8 cellular contexts compared by ENCODE assay signal in genomic region chr7:75485355-75485978, GRCh38. TPM values are rescaled to one million over a fixed set of nuclear protein-coding genes. Genes with fewer than 3 reads are reported as not detected.
DNase-seq lines count a peak whose midpoint lies in the region; ATAC-seq and TF ChIP-seq lines count a peak whose summit lies in the region.
"Not testable (repeated sequence)": the region's sequence is repeated elsewhere in the genome, so short reads cannot be mapped to it uniquely, and the experiment has no call there.

No MANE protein-coding gene starts in this region.

- not testable (repeated sequence) for H3K36me3 ChIP-seq in CD4-positive, CD25-positive, alpha-beta regulatory T cell (ENCODE audit: control insufficient read depth, insufficient read depth, low read length); hepatocyte (replicated peaks; ENCODE audit: insufficient read depth, low read depth)

- H3K4me3 Mint-ChIP-seq in CD4-positive, CD25-positive, alpha-beta regulatory T cell: peak overlapping the region; percentile 90 to 93 (median 92)
- peak overlapping the region; percentile 95 for H3K4me3 Mint-ChIP-seq in activated T-cell treated with anti-CD3 and anti-CD28 coated beads, Interleukin-2, amount 50 U/mL, for 24 hours
- peak overlapping the region; percentile 93 for H3K4me3 Mint-ChIP-seq in natural killer cell treated with Interleukin-12 subunit alpha and Interleukin-12 subunit beta and Interleukin-15 and Interleukin-18, amount 100 ng/mL, for 72 hours
- H3K4me3 Mint-ChIP-seq in stimulated activated naive CD8-positive, alpha-beta T cell treated with anti-CD3 and anti-CD28 coated beads, Interleukin-15, Interleukin-2, amounts not matched to agents 100 ng/mL and 50 ng/mL, for 24 hours: peak overlapping the region; percentile 95

- not testable (repeated sequence) for H3K27me3 Mint-ChIP-seq in CD4-positive, CD25-positive, alpha-beta regulatory T cell; activated T-cell treated with anti-CD3 and anti-CD28 coated beads, Interleukin-2, amount 50 U/mL, for 24 hours; natural killer cell treated with Interleukin-12 subunit alpha and Interleukin-12 subunit beta and Interleukin-15 and Interleukin-18, amount 100 ng/mL, for 72 hours; stimulated activated naive CD8-positive, alpha-beta T cell treated with anti-CD3 and anti-CD28 coated beads, Interleukin-15, Interleukin-2, amounts not matched to agents 100 ng/mL and 50 ng/mL, for 24 hours

- peak overlapping the region; percentile 78 to 87 (median 84) for H3K27ac Mint-ChIP-seq in CD4-positive, CD25-positive, alpha-beta regulatory T cell
- H3K27ac Mint-ChIP-seq in activated T-cell treated with anti-CD3 and anti-CD28 coated beads, Interleukin-2, amount 50 U/mL, for 24 hours: peak overlapping the region; percentile 93
- peak overlapping the region; percentile 66 to 87 for H3K27ac Mint-ChIP-seq in natural killer cell treated with Interleukin-12 subunit alpha and Interleukin-12 subunit beta and Interleukin-15 and Interleukin-18, amount 100 ng/mL, for 72 hours
- H3K27ac Mint-ChIP-seq in stimulated activated naive CD8-positive, alpha-beta T cell treated with anti-CD3 and anti-CD28 coated beads, Interleukin-15, Interleukin-2, amounts not matched to agents 100 ng/mL and 50 ng/mL, for 24 hours: peak overlapping the region; percentile 89

- not testable (repeated sequence) for H3K36me3 Mint-ChIP-seq in CD4-positive, CD25-positive, alpha-beta regulatory T cell; natural killer cell treated with Interleukin-12 subunit alpha and Interleukin-12 subunit beta and Interleukin-15 and Interleukin-18, amount 100 ng/mL, for 72 hours
- peaks cover 29% of the 10 kb centered on the region for H3K36me3 Mint-ChIP-seq in activated T-cell treated with anti-CD3 and anti-CD28 coated beads, Interleukin-2, amount 50 U/mL, for 24 hours (ENCODE audit: low read depth)
- peaks cover 11% of the 10 kb centered on the region for H3K36me3 Mint-ChIP-seq in stimulated activated naive CD8-positive, alpha-beta T cell treated with anti-CD3 and anti-CD28 coated beads, Interleukin-15, Interleukin-2, amounts not matched to agents 100 ng/mL and 50 ng/mL, for 24 hours (ENCODE audit: low read depth)

- H2AFZ ChIP-seq in hepatocyte: not testable (repeated sequence)

- WGBS in hepatocyte (ENCODE audit: low lambda C conversion rate, missing lambda C conversion rate): 1% methylated on average over 30 of the region's 32 CpGs

- not testable (repeated sequence) for H3K27me3 ChIP-seq in CD4-positive, CD25-positive, alpha-beta regulatory T cell (ENCODE audit: control insufficient read depth, insufficient read depth, low read length); hepatocyte

- DNase-seq in CD4-positive, CD25-positive, alpha-beta regulatory T cell: peak in 2 of 3 donors; percentile 2 to 16
- peak; percentile 13 for DNase-seq in OCI-M1 (lab: John Stamatoyannopoulos, UW)
- peak; percentile 61 for DNase-seq in activated T-cell treated with anti-CD3 and anti-CD28 coated beads, Interleukin-2, amount 50 U/mL, for 24 hours
- peak; percentile 17 for DNase-seq in dermis blood vessel endothelial cell
- DNase-seq in hepatocyte (ENCODE audit: low spot score): peak; percentile 7
- not testable (repeated sequence) for DNase-seq in natural killer cell treated with Interleukin-12 subunit alpha and Interleukin-12 subunit beta and Interleukin-15 and Interleukin-18, amount 100 ng/mL, for 72 hours (ENCODE audit: low spot score)

- H3K9me2 ChIP-seq in hepatocyte (replicated peaks; ENCODE audit: insufficient read depth): not testable (repeated sequence)

- not testable (repeated sequence) for H3K4me1 ChIP-seq in CD4-positive, CD25-positive, alpha-beta regulatory T cell (ENCODE audit: control insufficient read depth, insufficient read depth, low read length, poor library complexity, severe bottlenecking); hepatocyte (ENCODE audit: insufficient read depth)

- H3K27ac ChIP-seq in CD4-positive, CD25-positive, alpha-beta regulatory T cell (ENCODE audit: insufficient read depth, low read length, poor library complexity, severe bottlenecking): peak overlapping the region; percentile 69
- H3K27ac ChIP-seq in hepatocyte: peak overlapping the region; percentile 77

- peaks cover 0 to 31% (median 5%) of the 10 kb centered on the region in 4 donors for H3K4me1 Mint-ChIP-seq in CD4-positive, CD25-positive, alpha-beta regulatory T cell
- H3K4me1 Mint-ChIP-seq in activated T-cell treated with anti-CD3 and anti-CD28 coated beads, Interleukin-2, amount 50 U/mL, for 24 hours (ENCODE audit: low read depth): peaks cover 15% of the 10 kb centered on the region
- not testable (repeated sequence) for H3K4me1 Mint-ChIP-seq in natural killer cell treated with Interleukin-12 subunit alpha and Interleukin-12 subunit beta and Interleukin-15 and Interleukin-18, amount 100 ng/mL, for 72 hours (ENCODE audit: low read depth in 2 of 2); stimulated activated naive CD8-positive, alpha-beta T cell treated with anti-CD3 and anti-CD28 coated beads, Interleukin-15, Interleukin-2, amounts not matched to agents 100 ng/mL and 50 ng/mL, for 24 hours (ENCODE audit: low read depth)

- not testable (repeated sequence) for H4K20me1 ChIP-seq in hepatocyte (ENCODE audit: insufficient read depth, poor library complexity, severe bottlenecking)

- H3K9me3 ChIP-seq in CD4-positive, CD25-positive, alpha-beta regulatory T cell (ENCODE audit: control insufficient read depth in 2 of 2, low read length in 2 of 2); hepatocyte (ENCODE audit: low read depth): not testable (repeated sequence)

- peak overlapping the region; percentile 41 for H3K4me3 ChIP-seq in CD4-positive, CD25-positive, alpha-beta regulatory T cell (ENCODE audit: low read depth, low read length)
- H3K4me3 ChIP-seq in hepatocyte: peak overlapping the region; percentile 14

- not testable (repeated sequence) for H3K9me3 Mint-ChIP-seq in CD4-positive, CD25-positive, alpha-beta regulatory T cell; activated T-cell treated with anti-CD3 and anti-CD28 coated beads, Interleukin-2, amount 50 U/mL, for 24 hours; natural killer cell treated with Interleukin-12 subunit alpha and Interleukin-12 subunit beta and Interleukin-15 and Interleukin-18, amount 100 ng/mL, for 72 hours; stimulated activated naive CD8-positive, alpha-beta T cell treated with anti-CD3 and anti-CD28 coated beads, Interleukin-15, Interleukin-2, amounts not matched to agents 100 ng/mL and 50 ng/mL, for 24 hours

- ATAC-seq in CD4-positive, CD25-positive, alpha-beta regulatory T cell (ENCODE audit: low read depth in 2 of 2): not testable (repeated sequence)
- ATAC-seq in HG02943 (IDR thresholded peaks at IDR 0.05; ENCODE audit: low read depth, unreplicated experiment): peak; percentile 13
- ATAC-seq in natural killer cell treated with Interleukin-12 subunit alpha and Interleukin-12 subunit beta and Interleukin-15 and Interleukin-18, amount 100 ng/mL, for 72 hours: peak; percentile 5 to 17

- TF ChIP-seq CTCF in hepatocyte (IDR thresholded peaks at IDR 0.05; ENCODE audit: poor library complexity): not testable (repeated sequence)

- peak overlapping the region; percentile 72 for H3K4me2 ChIP-seq in hepatocyte

- peaks cover 23% of the 10 kb centered on the region for H3K79me2 ChIP-seq in hepatocyte

RNA-seq across cellular contexts. Expression of gene POM121C, which starts 0.6 kb away (rescaled TPM):
- total RNA-seq in CD4-positive, CD25-positive, alpha-beta regulatory T cell: 91.3 TPM
- 10 to 100 TPM in 3 of 4 donors, 1 to 10 TPM in 1; 7.0 to 12.7 (median 10.2) TPM for polyA plus RNA-seq in CD4-positive, CD25-positive, alpha-beta regulatory T cell
- total RNA-seq in dermis blood vessel endothelial cell (9.4 and 15.3 TPM in 2 replicates), hepatocyte (10.3 and 13.4 TPM in 2 replicates)
- 19.9 and 22.7 TPM in 2 replicates for polyA plus RNA-seq in hepatocyte
- total RNA-seq in natural killer cell treated with Interleukin-12 subunit alpha and Interleukin-12 subunit beta and Interleukin-15 and Interleukin-18, amount 100 ng/mL, for 72 hours: 100 to 1,000 TPM in 1 of 2 donors, 10 to 100 TPM in 1; 95.9 to 107 TPM

RNA-seq across cellular contexts. Expression of gene SPDYE5, which starts 6.7 kb away (rescaled TPM):
- not detected for total RNA-seq in CD4-positive, CD25-positive, alpha-beta regulatory T cell
- under 1 TPM in 1 of 4 donors, not detected in 3; 0.15 TPM for polyA plus RNA-seq in CD4-positive, CD25-positive, alpha-beta regulatory T cell
- total RNA-seq in dermis blood vessel endothelial cell (not detected in 2 replicates), hepatocyte (not detected in 2 replicates)
- polyA plus RNA-seq in hepatocyte: 1.4 and 1.5 TPM in 2 replicates
- total RNA-seq in natural killer cell treated with Interleukin-12 subunit alpha and Interleukin-12 subunit beta and Interleukin-15 and Interleukin-18, amount 100 ng/mL, for 72 hours: not detected
